In genomic region chr1:222654849-222655248, GRCh38 we compare ENCODE assay signal across 8 cellular contexts. TPM values are rescaled to one million over a fixed set of nuclear protein-coding genes. Genes with fewer than 3 reads are reported as not detected.
DNase-seq lines count a peak whose midpoint lies in the region; TF ChIP-seq lines count a peak whose summit lies in the region.

No MANE protein-coding gene starts in this region.

- DNase-seq in GM10266 (ENCODE audit: extremely low spot score), result peak; percentile 68
- peak; percentile 60 for DNase-seq in H4 (ENCODE audit: low spot score)
- DNase-seq in NOMO-1 treated with DMSO at 0.1 percent for 48 hours (lab: John Stamatoyannopoulos, UW; ENCODE audit: unreplicated experiment), result peak; percentile 91
- peak; percentile 28 to 56 for DNase-seq in activated T-helper 1 cell treated with anti-CD3 and anti-CD28 coated beads, Interleukin-2, amount 50 U/mL, for 16 hours (ENCODE audit: low read depth in 1 of 2, low spot score in 1 of 2)
- peak; percentile 81 for DNase-seq in medulla oblongata (ENCODE audit: extremely low spot score)
- peak; percentile 50 for DNase-seq in transverse colon
- DNase-seq in NCI-H2196 treated with DMSO at 0.1 percent for 48 hours (lab: John Stamatoyannopoulos, UW; ENCODE audit: unreplicated experiment), result no peak
- DNase-seq in WERI-Rb-1, result no peak

- no peaks in the 10 kb centered on the region for H3K27me3 ChIP-seq in transverse colon
- H3K27me3 ChIP-seq in WERI-Rb-1 (ENCODE audit: insufficient read depth, low read depth, severe bottlenecking), result no peaks in the 10 kb centered on the region

- intact Hi-C loops in transverse colon (cut with DNase I; ENCODE audit: low total_unique reads), result no loop called here

- H3K36me3 ChIP-seq in transverse colon (peaks cover 0 to 90% (median 40%) of the 10 kb centered on the region in 4 donors), WERI-Rb-1 (peaks cover 7% of the 10 kb centered on the region)

- TF ChIP-seq EP300 in transverse colon (IDR thresholded peaks at IDR 0.05; ENCODE audit: low read depth), result no peak

- H3K4me3 ChIP-seq in transverse colon, result no peak overlapping the region
- H3K4me3 ChIP-seq in WERI-Rb-1 (ENCODE audit: low read depth, low read length), result no peak overlapping the region

- in situ Hi-C loops in transverse colon (cut with MboI; ENCODE audit: low pct_ligation_motif_present in 1 of 4, low pct_unique_long_range_greater_than_20kb in 1 of 4, low sequenced_read_pairs in 3 of 4), result loop anchor here in 1 of 4 donors (10.0 kb wide), 1 partner anchor 60 kb away; the partner anchor contains the start of genes AIDA and BROX

- peak; percentile 32 for TF ChIP-seq CTCF in GM10266 (IDR thresholded peaks at IDR 0.05; ENCODE audit: control insufficient read depth, insufficient read depth, low read depth, missing control alignments)
- TF ChIP-seq CTCF in transverse colon (IDR thresholded peaks at IDR 0.05), result no peak
- TF ChIP-seq CTCF in WERI-Rb-1 (IDR thresholded peaks at IDR 0.05; ENCODE audit: low read depth, low read length), result no peak

- 55 to 67% methylated on average over 2 to 5 of the region's 5 CpGs for WGBS in transverse colon (ENCODE audit: low coverage in 1 of 2), 2 donors

- no peak for TF ChIP-seq POLR2A in transverse colon (IDR thresholded peaks at IDR 0.05)

- peaks cover 0 to 18% (median 3%) of the 10 kb centered on the region in 4 donors for H3K4me1 ChIP-seq in transverse colon

- H3K9me3 ChIP-seq in transverse colon (no peaks in the 10 kb centered on the region), WERI-Rb-1 (ENCODE audit: severe bottlenecking) (no peaks in the 10 kb centered on the region)

- H3K27ac ChIP-seq in transverse colon (peak overlapping the region in 1 of 4 donors; percentile 30), WERI-Rb-1 (no peak overlapping the region)

RNA-seq across cellular contexts. Expression of gene MIA3, which starts 37.0 kb away (rescaled TPM):
- total RNA-seq in H4 (2014; rRNA removed; shearing (Covaris generic)), result 26.5 and 30.9 TPM in 2 replicates
- total RNA-seq in transverse colon, result 100 to 1,000 TPM in 1 of 4 donors, 10 to 100 TPM in 3; 39.2 to 185 (median 49.1) TPM

RNA-seq across cellular contexts. Expression of gene AIDA, which starts 57.4 kb away (rescaled TPM):
- total RNA-seq in H4 (2014; rRNA removed; shearing (Covaris generic)), result 20.1 and 25.5 TPM in 2 replicates
- total RNA-seq in transverse colon, result 10 to 100 TPM; 25.8 to 41.4 (median 36.4) TPM

RNA-seq across cellular contexts. Expression of gene BROX, which starts 57.5 kb away (rescaled TPM):
- 58.3 and 61.2 TPM in 2 replicates for total RNA-seq in H4 (2014; rRNA removed; shearing (Covaris generic))
- 10 to 100 TPM; 20.9 to 53.7 (median 43.3) TPM for total RNA-seq in transverse colon

Comparison
In these comparisons a context has a peak if more than half of its experiments do, and no peak if none do; other contexts are left out.
1. DNase-seq: peak in GM10266 (single experiment), H4 (single experiment), NOMO-1 treated with DMSO at 0.1 percent for 48 hours (single experiment), activated T-helper 1 cell treated with anti-CD3 and anti-CD28 coated beads, Interleukin-2, amount 50 U/mL, for 16 hours (2 of 2), medulla oblongata (single experiment) and transverse colon (single experiment); none in NCI-H2196 treated with DMSO at 0.1 percent for 48 hours (single experiment) and WERI-Rb-1 (single experiment).